Comparison of ENCODE assay signal across 12 cellular contexts in genomic region chr20:44083220-44083933, GRCh38.
A peak's percentile ranks its signal among the peaks of the same experiment; 100 is the strongest.
DNase-seq lines count a peak whose midpoint lies in the region; ATAC-seq, FAIRE-seq and TF ChIP-seq lines count a peak whose summit lies in the region.
"Had no signal": no experiment of that assay in that cellular context is flagged by ENCODE, and none has a peak within 500 bp of the region (broad histone marks: within the 10 kb centered on the region; RNA-seq: fewer than 3 reads in every experiment).

No MANE protein-coding gene starts in this region.

- H3K36me3 ChIP-seq in bronchial epithelial cell (ENCODE audit: control insufficient read depth, insufficient read depth, low read length) (no peaks in the 10 kb centered on the region), thyroid gland (no peaks in the 10 kb centered on the region)

- peaks cover 53% of the 10 kb centered on the region for H3K27me3 Mint-ChIP-seq in Calu3 (ENCODE audit: unreplicated experiment)

- no peak for FAIRE-seq in bronchial epithelial cell (lab: Jason Lieb, UNC)
- FAIRE-seq: GM18507 had no signal

- H3K4me1 ChIP-seq in thyroid gland, result no peaks in the 10 kb centered on the region

- no peak overlapping the region for H3K27ac Mint-ChIP-seq in Calu3 (ENCODE audit: unreplicated experiment)

- no peaks in the 10 kb centered on the region for H3K36me3 Mint-ChIP-seq in Calu3 (ENCODE audit: insufficient read depth, unreplicated experiment)

- intact Hi-C loops in Calu3 (cut with micrococcal nuclease; ENCODE audit: unreplicated experiment), result loop anchor here (2.0 to 10.0 kb wide), 3 partner anchors 239 to 635 kb away; no protein-coding TSS in a partner anchor
- intact Hi-C loops in thyroid gland (cut with DNase I), result loop anchor here (5.0 to 10.0 kb wide), 2 partner anchors 549 to 636 kb away; no protein-coding TSS in a partner anchor

- H3K9me3 Mint-ChIP-seq in Calu3 (ENCODE audit: low read depth, unreplicated experiment), result no peaks in the 10 kb centered on the region

- DNase-seq in Calu3 (peak; percentile 39), NCI-H1105 (lab: John Stamatoyannopoulos, UW) (peak; percentile 54), bronchial epithelial cell (ENCODE audit: low read depth) (peak; percentile 59), kidney glomerular epithelial cell (lab: John Stamatoyannopoulos, UW) (peak; percentile 62), UCSD-AML1 (lab: John Stamatoyannopoulos, UW; ENCODE audit: unreplicated experiment) (no peak), caudate nucleus (lab: John Stamatoyannopoulos, UW) (no peak), thyroid gland (no peak)
- DNase-seq: activated CD4-positive, alpha-beta T cell treated with anti-CD3 and anti-CD28 coated beads for 1 hour; activated naive CD4-positive, alpha-beta T cell treated with anti-CD3 and anti-CD28 coated beads, Interleukin-2, amount 50 U/mL, for 16 hours had no signal

- H3K4me3 ChIP-seq in bronchial epithelial cell (ENCODE audit: low read depth, low read length) (no peak overlapping the region), thyroid gland (replicated peaks in 1 of 3) (no peak overlapping the region)
- H3K4me3 ChIP-seq: lung had no signal

- TF ChIP-seq POLR2A in thyroid gland (IDR thresholded peaks at IDR 0.05), result no peak

- TF ChIP-seq CTCF in Calu3 (IDR thresholded peaks at IDR 0.05; ENCODE audit: unreplicated experiment), result no peak
- no peak for TF ChIP-seq CTCF in bronchial epithelial cell (IDR thresholded peaks at IDR 0.05; ENCODE audit: insufficient read depth, low read length, severe bottlenecking)
- TF ChIP-seq CTCF in thyroid gland (IDR thresholded peaks at IDR 0.05), result no peak

- no peak for ATAC-seq in HG02571 (IDR thresholded peaks at IDR 0.05; ENCODE audit: unreplicated experiment)

- H3K27me3 ChIP-seq in bronchial epithelial cell (ENCODE audit: control insufficient read depth, insufficient read depth, low read length) (no peaks in the 10 kb centered on the region), thyroid gland (no peaks in the 10 kb centered on the region)

- H3K9me3 ChIP-seq in thyroid gland, result no peaks in the 10 kb centered on the region

- H3K4me3 Mint-ChIP-seq in Calu3 (ENCODE audit: low read depth, unreplicated experiment), result no peak overlapping the region

- WGBS in thyroid gland, 2 donors, result 67 to 69% methylated on average over 10 of the region's 10 CpGs

- no peak overlapping the region for H3K27ac ChIP-seq in caudate nucleus (ENCODE audit: low read depth, low read length)
- no peak overlapping the region for H3K27ac ChIP-seq in thyroid gland

- CTCF ChIA-PET in Calu3 (lab: Charles Lee), result interaction anchor here (0.6 to 0.9 kb wide), 2 partner anchors 11 to 493 kb away, joined by 3 to 4 read pairs; partner anchors contain the start of gene IFT52

- no TSS peak for BruUV-seq in Calu3 (replicated peaks; lab: Mats Ljungman, UMichigan)

- H3K4me1 Mint-ChIP-seq in Calu3 (ENCODE audit: low read depth, unreplicated experiment), result peaks cover 7% of the 10 kb centered on the region

Comparison
In these comparisons a context has a peak if more than half of its experiments do, and no peak if none do; other contexts are left out.
1. DNase-seq: peak in Calu3 (single experiment), NCI-H1105 (single experiment), bronchial epithelial cell (single experiment) and kidney glomerular epithelial cell (single experiment); none in UCSD-AML1 (single experiment), caudate nucleus (0 of 61) and thyroid gland (0 of 2).